In genomic region chr16:3158498-3159314, GRCh38 we compare ENCODE assay signal across 8 cellular contexts. TPM values are rescaled to one million over a fixed set of nuclear protein-coding genes. Genes with fewer than 3 reads are reported as not detected.
DNase-seq lines count a peak whose midpoint lies in the region; ATAC-seq lines count a peak whose summit lies in the region.

No MANE protein-coding gene starts in this region.

- DNase-seq in Daoy (ENCODE audit: low read depth) (peak; percentile 92), NCI-H226 (peak; percentile 89), cerebellum (ENCODE audit: low spot score) (peak; percentile 38), kidney tubule cell (ENCODE audit: low spot score) (peak; percentile 93)
- peak; percentile 91 for DNase-seq in activated CD4-positive, alpha-beta T cell treated with anti-CD3 and anti-CD28 coated beads for 1 hour
- DNase-seq in stimulated activated CD4-positive, alpha-beta T cell treated with anti-CD3 and anti-CD28 coated beads, Interleukin-1b, Interleukin-23, amount 100 ng/mL, for 24 hours (ENCODE audit: low read depth in 4 of 4, low spot score in 1 of 4) = peak; percentile 66 to 89 (median 76)

- ATAC-seq in HG02588 (IDR thresholded peaks at IDR 0.05; ENCODE audit: unreplicated experiment) (peak; percentile 45), HG03442 (IDR thresholded peaks at IDR 0.05; ENCODE audit: unreplicated experiment) (no peak)

RNA-seq across cellular contexts. Expression of gene ZNF213, which starts 23.9 kb away (rescaled TPM):
- total RNA-seq in Daoy (2014; rRNA removed; shearing (Covaris generic)) = 3.7 and 5.6 TPM in 2 replicates
- total RNA-seq in cerebellum = 6.4 TPM

RNA-seq across cellular contexts. Expression of gene OR1F1, which starts 29.3 kb away (rescaled TPM):
- not detected in 2 replicates for total RNA-seq in Daoy (2014; rRNA removed; shearing (Covaris generic))
- total RNA-seq in cerebellum = 1.1 TPM

RNA-seq across cellular contexts. Expression of gene ZNF205, which starts 46.3 kb away (rescaled TPM):
- total RNA-seq in Daoy (2014; rRNA removed; shearing (Covaris generic)) = 6.6 and 10.5 TPM in 2 replicates
- total RNA-seq in cerebellum = 11.0 TPM

RNA-seq across cellular contexts. Expression of gene ZSCAN10, which starts 59.6 kb away (rescaled TPM):
- not detected in 2 replicates for total RNA-seq in Daoy (2014; rRNA removed; shearing (Covaris generic))
- not detected for total RNA-seq in cerebellum

Comparison
In these comparisons a context has a peak if more than half of its experiments do, and no peak if none do; other contexts are left out.
1. DNase-seq: peak in every context shown above with its lines; median percentile 93 in kidney tubule cell; 92 in Daoy; 91 in activated CD4-positive, alpha-beta T cell treated with anti-CD3 and anti-CD28 coated beads for 1 hour; 89 in NCI-H226; 76 in stimulated activated CD4-positive, alpha-beta T cell treated with anti-CD3 and anti-CD28 coated beads, Interleukin-1b, Interleukin-23, amount 100 ng/mL, for 24 hours; 38 in cerebellum.